Comparison of ENCODE assay signal across 10 cellular contexts in genomic region chr17:31067699-31068184, GRCh38. TPM values are rescaled to one million over a fixed set of nuclear protein-coding genes. Genes with fewer than 3 reads are reported as not detected.
A peak's percentile ranks its signal among the peaks of the same experiment; 100 is the strongest.
DNase-seq lines count a peak whose midpoint lies in the region; ATAC-seq and TF ChIP-seq lines count a peak whose summit lies in the region.
"Had no signal": no experiment of that assay in that cellular context is flagged by ENCODE, and none has a peak within 500 bp of the region (broad histone marks: within the 10 kb centered on the region; RNA-seq: fewer than 3 reads in every experiment).

No MANE protein-coding gene starts in this region.

- CTCF ChIA-PET in activated naive CD4-positive, alpha-beta T cell treated with anti-CD3 and anti-CD28 coated beads, Interleukin-2, amount 10 ng/mL, durations not matched to agents 7 days and 5 days (lab: Charles Lee) = interaction anchor here (0.7 to 1.7 kb wide), 5 partner anchors 15 to 149 kb away, joined by 3 to 5 read pairs (median 4); no protein-coding TSS in a partner anchor

- peaks cover 6% of the 10 kb centered on the region for H3K9me3 ChIP-seq in adipocyte (ENCODE audit: control insufficient read depth, low read length)
- no peaks in the 10 kb centered on the region for H3K9me3 ChIP-seq in upper lobe of right lung
- no peaks in the 10 kb centered on the region for H3K9me3 ChIP-seq in testis
- H3K9me3 ChIP-seq: BLaER1 treated with 17β-estradiol and CSF1 and Interleukin-3, amounts not matched to agents 10 nM and 100 nM had no signal

- no peaks in the 10 kb centered on the region for H3K4me1 Mint-ChIP-seq in activated naive CD4-positive, alpha-beta T cell treated with anti-CD3 and anti-CD28 coated beads, Interleukin-2, amount 10 ng/mL, durations not matched to agents 7 days and 5 days

- peak overlapping the region; percentile 28 for H3K9ac ChIP-seq in adipocyte (ENCODE audit: low read length)
- H3K9ac ChIP-seq: BLaER1 treated with 17β-estradiol and CSF1 and Interleukin-3, amounts not matched to agents 10 nM and 100 nM had no signal

- no peak for TF ChIP-seq POLR2A in testis (IDR thresholded peaks at IDR 0.05)

- H3K4me1 ChIP-seq in adipocyte (ENCODE audit: control insufficient read depth, insufficient read depth, low read length) = peaks cover 20% of the 10 kb centered on the region
- H3K4me1 ChIP-seq in upper lobe of right lung = peaks cover 14% of the 10 kb centered on the region
- no peaks in the 10 kb centered on the region for H3K4me1 ChIP-seq in testis

- H3K36me3 ChIP-seq in adipocyte (ENCODE audit: control insufficient read depth, insufficient read depth, low read length, severe bottlenecking) (no peaks in the 10 kb centered on the region), upper lobe of right lung (no peaks in the 10 kb centered on the region), testis (ENCODE audit: low read depth, missing control alignments) (no peaks in the 10 kb centered on the region)
- H3K36me3 ChIP-seq: BLaER1 treated with 17β-estradiol and CSF1 and Interleukin-3, amounts not matched to agents 10 nM and 100 nM had no signal

- DNase-seq in activated naive CD4-positive, alpha-beta T cell treated with anti-CD3 and anti-CD28 coated beads, Interleukin-2, amount 50 U/mL, for 72 hours (ENCODE audit: low spot score in 2 of 2) = no peak
- no peak for DNase-seq in activated naive CD4-positive, alpha-beta T cell treated with anti-CD3 and anti-CD28 coated beads, Interleukin-2, amount 10 ng/mL, durations not matched to agents 7 days and 5 days
- peak; percentile 82 for DNase-seq in adipocyte (ENCODE audit: low read depth)
- DNase-seq in iris pigment epithelial cell (ENCODE audit: low read depth) = peak; percentile 84
- DNase-seq in upper lobe of right lung = no peak
- DNase-seq in testis = no peak
- DNase-seq in stimulated activated CD4-positive, alpha-beta T cell treated with anti-CD3 and anti-CD28 coated beads, Interleukin-4, amount 100 ng/mL, for 24 hours = no peak

- no peak overlapping the region for H3K4me3 Mint-ChIP-seq in activated naive CD4-positive, alpha-beta T cell treated with anti-CD3 and anti-CD28 coated beads, Interleukin-2, amount 10 ng/mL, durations not matched to agents 7 days and 5 days

- intact Hi-C loops in upper lobe of right lung (cut with DNase I) = no loop called here
- intact Hi-C loops in testis (cut with DNase I; ENCODE audit: low total_unique reads) = no loop called here

- no peak overlapping the region for H3K27ac Mint-ChIP-seq in activated naive CD4-positive, alpha-beta T cell treated with anti-CD3 and anti-CD28 coated beads, Interleukin-2, amount 50 U/mL, for 72 hours
- H3K27ac Mint-ChIP-seq in activated naive CD4-positive, alpha-beta T cell treated with anti-CD3 and anti-CD28 coated beads, Interleukin-2, amount 10 ng/mL, durations not matched to agents 7 days and 5 days = no peak overlapping the region

- no peaks in the 10 kb centered on the region for H3K9me3 Mint-ChIP-seq in activated naive CD4-positive, alpha-beta T cell treated with anti-CD3 and anti-CD28 coated beads, Interleukin-2, amount 50 U/mL, for 72 hours
- no peaks in the 10 kb centered on the region for H3K9me3 Mint-ChIP-seq in activated naive CD4-positive, alpha-beta T cell treated with anti-CD3 and anti-CD28 coated beads, Interleukin-2, amount 10 ng/mL, durations not matched to agents 7 days and 5 days

- peak; percentile 75 to 76 for ATAC-seq in activated naive CD4-positive, alpha-beta T cell treated with anti-CD3 and anti-CD28 coated beads, Interleukin-2, amount 50 U/mL, for 72 hours
- ATAC-seq in upper lobe of right lung (peak; percentile 65), GM21367 (IDR thresholded peaks at IDR 0.05; ENCODE audit: unreplicated experiment) (no peak)

- no peak for TF ChIP-seq CTCF in upper lobe of right lung (IDR thresholded peaks at IDR 0.05)
- TF ChIP-seq CTCF in testis (IDR thresholded peaks at IDR 0.05) = no peak

- H3K27ac ChIP-seq in upper lobe of right lung (peak overlapping the region; percentile 61), testis (no peak overlapping the region)

- H3K36me3 Mint-ChIP-seq in activated naive CD4-positive, alpha-beta T cell treated with anti-CD3 and anti-CD28 coated beads, Interleukin-2, amount 50 U/mL, for 72 hours = no peaks in the 10 kb centered on the region
- H3K36me3 Mint-ChIP-seq in activated naive CD4-positive, alpha-beta T cell treated with anti-CD3 and anti-CD28 coated beads, Interleukin-2, amount 10 ng/mL, durations not matched to agents 7 days and 5 days = no peaks in the 10 kb centered on the region

- H3K27me3 Mint-ChIP-seq in activated naive CD4-positive, alpha-beta T cell treated with anti-CD3 and anti-CD28 coated beads, Interleukin-2, amount 10 ng/mL, durations not matched to agents 7 days and 5 days = peaks cover 4% of the 10 kb centered on the region

- H3K4me3 ChIP-seq in adipocyte (ENCODE audit: low read length) (peak overlapping the region; percentile 23), upper lobe of right lung (no peak overlapping the region), testis (no peak overlapping the region)
- H3K4me3 ChIP-seq: BLaER1 treated with 17β-estradiol and CSF1 and Interleukin-3, amounts not matched to agents 10 nM and 100 nM; dorsolateral prefrontal cortex had no signal

- no peaks in the 10 kb centered on the region for H3K27me3 ChIP-seq in adipocyte (replicated peaks; ENCODE audit: control insufficient read depth, insufficient read depth, low read length)
- no peaks in the 10 kb centered on the region for H3K27me3 ChIP-seq in upper lobe of right lung
- no peaks in the 10 kb centered on the region for H3K27me3 ChIP-seq in testis
- H3K27me3 ChIP-seq: BLaER1 treated with 17β-estradiol and CSF1 and Interleukin-3, amounts not matched to agents 10 nM and 100 nM; dorsolateral prefrontal cortex had no signal

- WGBS in testis, 2 donors = 70 to 74% methylated on average over 2 of the region's 2 CpGs

RNA-seq across cellular contexts. Expression of gene NF1, which starts 27.0 kb away (rescaled TPM):
- total RNA-seq in activated naive CD4-positive, alpha-beta T cell treated with anti-CD3 and anti-CD28 coated beads, Interleukin-2, amount 50 U/mL, for 72 hours = 10 to 100 TPM; 33.6 to 39.1 TPM
- total RNA-seq in upper lobe of right lung (61.6 TPM), testis (10 to 100 TPM; 97.6 to 99.0 TPM)
- 60.6 TPM for polyA plus RNA-seq in testis (ENCODE audit: insufficient read depth, low read depth, low replicate concordance)

Comparison
In these comparisons a context has a peak if more than half of its experiments do, and no peak if none do; other contexts are left out.
1. DNase-seq: peak in adipocyte (single experiment) and iris pigment epithelial cell (single experiment); none in activated naive CD4-positive, alpha-beta T cell treated with anti-CD3 and anti-CD28 coated beads, Interleukin-2, amount 50 U/mL, for 72 hours (0 of 2), activated naive CD4-positive, alpha-beta T cell treated with anti-CD3 and anti-CD28 coated beads, Interleukin-2, amount 10 ng/mL, durations not matched to agents 7 days and 5 days (single experiment), upper lobe of right lung (single experiment), testis (single experiment) and stimulated activated CD4-positive, alpha-beta T cell treated with anti-CD3 and anti-CD28 coated beads, Interleukin-4, amount 100 ng/mL, for 24 hours (single experiment).